In genomic region chrX:3345281-3346081, GRCh38 we compare ENCODE assay signal across 9 cellular contexts. TPM values are rescaled to one million over a fixed set of nuclear protein-coding genes. Genes with fewer than 3 reads are reported as not detected.
DNase-seq lines count a peak whose midpoint lies in the region; ATAC-seq, FAIRE-seq and TF ChIP-seq lines count a peak whose summit lies in the region.
"Had no signal": no experiment of that assay in that cellular context is flagged by ENCODE, and none has a peak within 500 bp of the region (broad histone marks: within the 10 kb centered on the region; RNA-seq: fewer than 3 reads in every experiment).

No MANE protein-coding gene starts in this region.

- CTCF ChIA-PET in IMR-90 (lab: Yijun Ruan, JAX) (no interaction called here), H1 (lab: Charles Lee; ENCODE audit: partially characterized antibody) (no interaction called here)

- H3K27me3 ChIP-seq in IMR-90 (ENCODE audit: control insufficient read depth, insufficient read depth, low read length) (peaks cover 16% of the 10 kb centered on the region), H1 (replicated peaks in 1 of 4; ENCODE audit: control insufficient read depth in 3 of 4, extremely low read depth in 1 of 4, insufficient read depth in 3 of 4, low read length in 3 of 4) (peaks cover 0 to 9% (median 7%) of the 10 kb centered on the region in 4 experiments; a peak in 5 of 7 replicates), lung (ENCODE audit: control insufficient read depth, insufficient read depth) (peaks cover 15% of the 10 kb centered on the region), tibial artery (no peaks in the 10 kb centered on the region)

- ATAC-seq in IMR-90 (ENCODE audit: low read depth), result peak; percentile 59
- ATAC-seq in lung (ENCODE audit: insufficient read depth, low FRiP score), result no peak
- ATAC-seq in HG03159 (IDR thresholded peaks at IDR 0.05; ENCODE audit: unreplicated experiment), result no peak
- ATAC-seq in GM18868 (IDR thresholded peaks at IDR 0.05; ENCODE audit: unreplicated experiment), result no peak
- ATAC-seq: activated CD8-positive, alpha-beta T cell treated with anti-CD3 and anti-CD28 coated beads for 36 hours; K562 had no signal

- H2BK15ac ChIP-seq in IMR-90 (ENCODE audit: low read depth, low read length), result no peak overlapping the region
- no peak overlapping the region for H2BK15ac ChIP-seq in H1 (ENCODE audit: low read length)

- no peak for TF ChIP-seq CTCF in IMR-90 (conservative IDR thresholded peaks at IDR 0.05; ENCODE audit: low read depth, low read length)
- no peak for TF ChIP-seq CTCF in H1 (IDR thresholded peaks at IDR 0.05; ENCODE audit: control extremely low read depth in 1 of 3, insufficient read depth in 1 of 3, low read depth in 1 of 3, low read length in 3 of 3)
- TF ChIP-seq CTCF in lung (IDR thresholded peaks at IDR 0.05; ENCODE audit: control extremely low read depth, extremely low read depth), result no peak
- TF ChIP-seq CTCF in tibial artery (IDR thresholded peaks at IDR 0.05), result no peak

- H2AK5ac ChIP-seq in IMR-90 (ENCODE audit: low read depth, low read length), result no peak overlapping the region
- H2AK5ac ChIP-seq in H1 (ENCODE audit: low read depth, low read length), result no peak overlapping the region

- H3K4ac ChIP-seq in IMR-90 (ENCODE audit: low read depth, low read length) (no peak overlapping the region), H1 (replicated peaks; ENCODE audit: insufficient read length, low read depth, low read length) (no peak overlapping the region)

- no peaks in the 10 kb centered on the region for H3K79me1 ChIP-seq in IMR-90 (ENCODE audit: low read depth in 1 of 2, low read length in 2 of 2)
- H3K79me1 ChIP-seq in H1 (ENCODE audit: low read depth, low read length), result no peaks in the 10 kb centered on the region

- H3K56ac ChIP-seq in IMR-90 (ENCODE audit: extremely low read depth, insufficient read depth, low read length), result no peak overlapping the region
- H3K56ac ChIP-seq in H1 (replicated peaks; ENCODE audit: insufficient read length, low read depth, low read length), result no peak overlapping the region

- H3K4me1 ChIP-seq in IMR-90 (ENCODE audit: control insufficient read depth, insufficient read depth, low read length) (no peaks in the 10 kb centered on the region), H1 (replicated peaks in 1 of 4; ENCODE audit: control insufficient read depth in 3 of 4, insufficient read depth in 4 of 4, low read length in 3 of 4) (no peaks in the 10 kb centered on the region), lung (ENCODE audit: control insufficient read depth in 2 of 2, insufficient read depth in 2 of 2, low read length in 2 of 2) (peaks cover 0 to 2% of the 10 kb centered on the region in 2 donors), tibial artery (peaks cover 0 to 15% (median 6%) of the 10 kb centered on the region in 4 donors)

- peak overlapping the region; percentile 12; the same call in 1 of the 2 replicates for H3K4me2 ChIP-seq in IMR-90 (ENCODE audit: low read depth, low read length)
- peak overlapping the region; percentile 82 to 90 for H3K4me2 ChIP-seq in H1 (ENCODE audit: insufficient read depth in 1 of 2, low read depth in 2 of 2, low read length in 2 of 2)

- no peak for TF ChIP-seq EP300 in H1 (IDR thresholded peaks at IDR 0.05; ENCODE audit: borderline replicate concordance in 1 of 2, low read depth in 2 of 2, low read length in 2 of 2)

- H4K20me1 ChIP-seq in IMR-90 (ENCODE audit: insufficient read depth, low read length) (no peaks in the 10 kb centered on the region), H1 (replicated peaks in 1 of 2; ENCODE audit: control insufficient read depth in 1 of 2, insufficient read depth in 2 of 2, low read length in 2 of 2) (no peaks in the 10 kb centered on the region)

- DNase-seq in IMR-90, result no peak
- DNase-seq in H1 (ENCODE audit: low read depth in 1 of 2, low spot score in 2 of 2), result peak in 1 of 2 experiments; percentile 60
- no peak for DNase-seq in lung (ENCODE audit: low spot score)
- peak; percentile 20 to 65 for DNase-seq in tibial artery
- DNase-seq in NCI-H526 treated with DMSO at 0.1 percent for 48 hours (lab: John Stamatoyannopoulos, UW), result no peak
- DNase-seq: activated CD8-positive, alpha-beta T cell treated with anti-CD3 and anti-CD28 coated beads for 36 hours had no signal

- H4K91ac ChIP-seq in IMR-90 (ENCODE audit: insufficient read depth, low read depth, low read length) (no peak overlapping the region), H1 (replicated peaks; ENCODE audit: insufficient read length, low read length) (no peak overlapping the region)

- POLR2A ChIA-PET in IMR-90 (lab: Charles Lee; ENCODE audit: unreplicated experiment), result no interaction called here
- POLR2A ChIA-PET in H1 (lab: Charles Lee; ENCODE audit: partially characterized antibody), result no interaction called here

- H3K18ac ChIP-seq in IMR-90 (ENCODE audit: low read depth, low read length) (no peak overlapping the region), H1 (ENCODE audit: extremely low read depth, low read length) (no peak overlapping the region; the same call in 1 of the 2 replicates)

- no peak overlapping the region for H4K8ac ChIP-seq in IMR-90 (ENCODE audit: low read depth in 2 of 2, low read length in 2 of 2)
- no peak overlapping the region for H4K8ac ChIP-seq in H1 (ENCODE audit: extremely low read depth, insufficient read depth, low read length)

- in situ Hi-C loops in IMR-90 (cut with MboI; ENCODE audit: low sequenced_read_pairs), result no loop called here

- H2BK5ac ChIP-seq in IMR-90 (ENCODE audit: low read depth, low read length, poor library complexity, severe bottlenecking) (no peak overlapping the region), H1 (ENCODE audit: low read depth, low read length) (no peak overlapping the region)

- H3K23ac ChIP-seq in IMR-90 (ENCODE audit: low read depth, low read length) (no peak overlapping the region), H1 (ENCODE audit: insufficient read length) (no peak overlapping the region)

- no peaks in the 10 kb centered on the region for H3K36me3 ChIP-seq in IMR-90 (ENCODE audit: control insufficient read depth, insufficient read depth, low read length)
- no peaks in the 10 kb centered on the region for H3K36me3 ChIP-seq in H1 (ENCODE audit: control insufficient read depth in 2 of 4, insufficient read depth in 4 of 4, low read length in 3 of 4)
- no peaks in the 10 kb centered on the region for H3K36me3 ChIP-seq in lung (ENCODE audit: control insufficient read depth in 2 of 2, insufficient read depth in 2 of 2, low read length in 2 of 2)
- H3K36me3 ChIP-seq in tibial artery, result no peaks in the 10 kb centered on the region

- H3K9ac ChIP-seq in IMR-90 (ENCODE audit: low read depth, low read length), result no peak overlapping the region; the same call in 1 of the 2 replicates
- H3K9ac ChIP-seq in H1 (replicated peaks in 1 of 4; ENCODE audit: extremely low read depth in 1 of 4, low read depth in 3 of 4, low read length in 3 of 4), result peak overlapping the region in 1 of 4 experiments; percentile 62; a peak in 1 of 7 replicates

- H2BK20ac ChIP-seq in IMR-90 (ENCODE audit: low read depth, low read length) (no peak overlapping the region), H1 (ENCODE audit: low read length) (no peak overlapping the region)

- TF ChIP-seq POLR2A in IMR-90 (IDR thresholded peaks at IDR 0.05; ENCODE audit: low read depth, low read length) (no peak), H1 (IDR thresholded peaks at IDR 0.05; ENCODE audit: control extremely low read depth in 1 of 2, low read depth in 2 of 2, low read length in 2 of 2) (0 out of 3 replicates have a peak, but pooled peaks of 1 of the 2 experiments have one; percentile 25)

- no peaks in the 10 kb centered on the region for H3K79me2 ChIP-seq in H1 (ENCODE audit: control insufficient read depth in 1 of 2, insufficient read depth in 2 of 2, low read length in 2 of 2)

- intact Hi-C loops in IMR-90 (cut with micrococcal nuclease) (loop anchor here (2.0 to 10.0 kb wide), 3 partner anchors 203 to 289 kb away; no protein-coding TSS in a partner anchor), tibial artery (cut with DNase I; ENCODE audit: low total_unique reads) (no loop called here)

- no peak overlapping the region for H2BK12ac ChIP-seq in H1 (ENCODE audit: low read depth, low read length)

- no peak overlapping the region for H2BK120ac ChIP-seq in IMR-90 (ENCODE audit: low read depth, low read length)
- H2BK120ac ChIP-seq in H1 (replicated peaks; ENCODE audit: low read depth, low read length), result no peak overlapping the region

- H3K27ac ChIP-seq in IMR-90 (ENCODE audit: insufficient read depth, low read length) (no peak overlapping the region), H1 (ENCODE audit: low read depth, low read length) (no peak overlapping the region), lung (ENCODE audit: low read depth in 1 of 2, low read length in 1 of 2) (peak overlapping the region; percentile 26), tibial artery (peak overlapping the region; percentile 25 to 72)

- peaks cover 4% of the 10 kb centered on the region for H3K9me3 ChIP-seq in IMR-90 (ENCODE audit: control insufficient read depth, insufficient read depth, low read length)
- no peaks in the 10 kb centered on the region for H3K9me3 ChIP-seq in H1 (ENCODE audit: insufficient read depth in 2 of 2, low read depth in 1 of 2, low read length in 1 of 2)
- H3K9me3 ChIP-seq in lung (ENCODE audit: control insufficient read depth in 2 of 2, insufficient read depth in 1 of 2, low read length in 1 of 2), result peaks cover 0 to 13% of the 10 kb centered on the region in 2 donors
- H3K9me3 ChIP-seq in tibial artery, result peaks cover 0 to 10% (median 8%) of the 10 kb centered on the region in 3 donors

- 3% methylated on average over 36 of the region's 62 CpGs; no CpG with 5 or more reads in 1 of the 2 experiments for WGBS in IMR-90 (ENCODE audit: extremely low coverage in 2 of 2, insufficient read length in 1 of 2), 2 experiments
- WGBS in H1 (ENCODE audit: extremely low coverage in 1 of 2, insufficient coverage in 1 of 2, insufficient read length in 1 of 2, insufficient replicate concordance in 2 of 2, low coverage in 1 of 2, low lambda C conversion rate in 2 of 2, missing lambda C conversion rate in 1 of 2), 2 experiments, result 5% methylated on average over 47 of the region's 62 CpGs; no CpG with 5 or more reads in 1 of the 2 experiments
- 2 to 4% methylated on average over 54 to 62 of the region's 62 CpGs for WGBS in lung, 2 donors

- peak overlapping the region; percentile 46 for H2AFZ ChIP-seq in IMR-90 (replicated peaks; ENCODE audit: low read length, poor library complexity)
- 0 out of 2 replicates have a peak overlapping the region, but pooled peaks have one; percentile 13 for H2AFZ ChIP-seq in H1 (ENCODE audit: low read length)

- no peak overlapping the region for H2AK9ac ChIP-seq in IMR-90 (replicated peaks; ENCODE audit: low read depth, low read length, poor library complexity)

- no peak for TF ChIP-seq RAD21 in IMR-90 (IDR thresholded peaks at IDR 0.05; ENCODE audit: low read length)
- peak in 1 of 2 experiments; percentile 12; a peak in 1 of 4 replicates for TF ChIP-seq RAD21 in H1 (IDR thresholded peaks at IDR 0.05 in 1 of 2, conservative IDR thresholded peaks at IDR 0.05 in 1 of 2; ENCODE audit: low read depth in 2 of 2, low read length in 2 of 2)

- no TSS peak for BruUV-seq in IMR-90 (replicated peaks; lab: Mats Ljungman, UMichigan)

- no peak overlapping the region for H3K14ac ChIP-seq in IMR-90 (replicated peaks; ENCODE audit: low read depth, low read length)
- H3K14ac ChIP-seq in H1 (ENCODE audit: insufficient read length), result no peak overlapping the region

- H3K9me1 ChIP-seq in IMR-90 (ENCODE audit: insufficient read depth, low read length), result no peaks in the 10 kb centered on the region

- H3K4me3 ChIP-seq in IMR-90 (ENCODE audit: insufficient read depth, low read depth, low read length) (peak overlapping the region; percentile 39), H1 (ENCODE audit: extremely low read depth in 1 of 4, insufficient read depth in 2 of 4, low read depth in 3 of 4, low read length in 4 of 4) (peak overlapping the region; percentile 45 to 69 (median 50)), lung (no peak overlapping the region), tibial artery (peak overlapping the region; percentile 45 to 61)
- H3K4me3 ChIP-seq: K562 had no signal

- peaks cover 6% of the 10 kb centered on the region; the same call in 1 of the 2 replicates for H3K23me2 ChIP-seq in H1 (ENCODE audit: low read depth, low read length)

- no peak overlapping the region for H4K5ac ChIP-seq in IMR-90 (ENCODE audit: low read depth, low read length)
- H4K5ac ChIP-seq in H1 (ENCODE audit: insufficient read length, low read depth, low read length), result no peak overlapping the region

- FAIRE-seq in H1 (lab: Jason Lieb, UNC), result no peak
- FAIRE-seq: K562 had no signal

- dilution Hi-C loops in IMR-90 (cut with HindIII; ENCODE audit: low sequenced_read_pairs, unreplicated experiment), result no loop called here

RNA-seq across cellular contexts. Expression of gene MXRA5, which starts 1.0 kb away (rescaled TPM):
- total RNA-seq in IMR-90 (2012; rRNA removed) (1.1 TPM in 2 replicates), lung (10 to 100 TPM in 1 of 2 donors, 1 to 10 TPM in 1; 4.4 to 17.0 TPM)
- polyA plus RNA-seq in IMR-90 (2012; rRNA removed) (1.1 and 1.2 TPM in 2 replicates), H1 (2011; rRNA removed) (0.56 and 0.71 TPM in 2 replicates), lung (1 to 10 TPM in 1 of 2 donors, under 1 TPM in 1; 0.55 to 3.4 TPM)
- 0.53 and 0.73 TPM in 2 replicates for polyA plus RNA-seq in IMR-90 (2012; cell fraction: cytosol; rRNA removed)
- 0.32 and 0.46 TPM in 2 replicates for polyA plus RNA-seq in IMR-90 (2012; cell fraction: nucleus; rRNA removed; ENCODE audit: low replicate concordance)
- 1.5 and 1.7 TPM in 2 replicates for total RNA-seq in H1 (2021; fragmentation: NEBNext Ultra II Directional; extraction: Animal tissue kit (Norgen Biotek cat#: 25700))
- 0.78 TPM for polyA plus RNA-seq in H1 (2011; cell fraction: cytosol; rRNA removed)
- polyA plus RNA-seq in H1 (2011; cell fraction: nucleus; rRNA removed), result 1.1 TPM
- polyA plus RNA-seq in H1 (2012, experiment 1 of 2), result 1.2 to 1.4 TPM (median 1.3 TPM) in 4 replicates
- polyA plus RNA-seq in H1 (2012, experiment 2 of 2), result 0.07 TPM
- 1.1 TPM for polyA plus RNA-seq in H1 (2013, experiment 1 of 2)
- polyA plus RNA-seq in H1 (2013, experiment 2 of 2), result 0.98 TPM
- 2.3 and 3.0 TPM in 2 replicates for polyA minus RNA-seq in H1 (2011; rRNA and poly(A)+ RNA removed)
- 1.7 TPM for polyA minus RNA-seq in H1 (2011; cell fraction: cytosol; rRNA and poly(A)+ RNA removed)
- 1.6 TPM for polyA minus RNA-seq in H1 (2011; cell fraction: nucleus; rRNA and poly(A)+ RNA removed)
- total RNA-seq: activated CD8-positive, alpha-beta T cell treated with anti-CD3 and anti-CD28 coated beads for 36 hours had no signal
- polyA plus RNA-seq: K562 had no signal

Comparison
In these comparisons a context has a peak if more than half of its experiments do, and no peak if none do; other contexts are left out.
1. DNase-seq: peak in tibial artery (2 of 2); none in IMR-90 (single experiment), lung (single experiment) and NCI-H526 treated with DMSO at 0.1 percent for 48 hours (single experiment).
2. H3K27ac ChIP-seq: peak in lung (2 of 2) and tibial artery (2 of 2); none in IMR-90 (single experiment) and H1 (single experiment).